Comparison of ENCODE assay signal across 1 cellular context in genomic region chr14:90140298-90140955, GRCh38.
TF ChIP-seq lines count a peak whose summit lies in the region.

No MANE protein-coding gene starts in this region.

TF ChIP-seq in HEK293, 187 proteins besides CTCF, POLR2A, EP300 and RAD21 (continued from another document and continues in another):
- TF ChIP-seq ZNF138 (tag by site-specific recombination; IDR thresholded peaks at IDR 0.05; ENCODE audit: borderline replicate concordance) (no peak), KLF7 (tag by site-specific recombination; IDR thresholded peaks at IDR 0.05; ENCODE audit: borderline replicate concordance) (no peak), ZNF596 (tag by site-specific recombination; IDR thresholded peaks at IDR 0.05) (peak; percentile 63), ZNF692 (tag by site-specific recombination; IDR thresholded peaks at IDR 0.05) (0 out of 2 replicates have a peak, but pooled peaks have one; percentile 49), KLF10 (tag by site-specific recombination; IDR thresholded peaks at IDR 0.05) (no peak), SP3 (tag by site-specific recombination; IDR thresholded peaks at IDR 0.05) (no peak), ZNF175 (tag by site-specific recombination; IDR thresholded peaks at IDR 0.05) (no peak), ZNF24 (tag by site-specific recombination; IDR thresholded peaks at IDR 0.05) (peak; percentile 20; the same call in 1 of the 2 replicates), GLIS1 (tag by site-specific recombination; IDR thresholded peaks at IDR 0.05) (no peak), ZBTB8A (tag by site-specific recombination; IDR thresholded peaks at IDR 0.05) (no peak), ZNF133 (tag by site-specific recombination; IDR thresholded peaks at IDR 0.05) (no peak), INSM2 (tag by site-specific recombination; IDR thresholded peaks at IDR 0.05) (0 out of 2 replicates have a peak, but pooled peaks have one; percentile 30), ZNF580 (tag by site-specific recombination; IDR thresholded peaks at IDR 0.05) (no peak), ZSCAN18 (tag by site-specific recombination; IDR thresholded peaks at IDR 0.05) (no peak), ZNF184 (tag by site-specific recombination; IDR thresholded peaks at IDR 0.05) (0 out of 2 replicates have a peak, but pooled peaks have one; percentile 39), ZNF2 (tag by site-specific recombination; IDR thresholded peaks at IDR 0.05) (peak; percentile 54; the same call in 1 of the 2 replicates), ZNF16 (tag by site-specific recombination; IDR thresholded peaks at IDR 0.05; ENCODE audit: low read depth) (no peak), SCRT1 (tag by site-specific recombination; IDR thresholded peaks at IDR 0.05; ENCODE audit: borderline replicate concordance) (no peak), SP7 (tag by site-specific recombination; IDR thresholded peaks at IDR 0.05) (peak; percentile 76), ZNF521 (tag by site-specific recombination; IDR thresholded peaks at IDR 0.05) (no peak), ZBTB49 (tag by site-specific recombination; IDR thresholded peaks at IDR 0.05; ENCODE audit: low read depth) (no peak), PBX3 (CRISPR knock-in tag; IDR thresholded peaks at IDR 0.05) (no peak), ZNF350 (tag by site-specific recombination; IDR thresholded peaks at IDR 0.05) (no peak), ZNF660 (tag by site-specific recombination; IDR thresholded peaks at IDR 0.05) (peak; percentile 60; the same call in 1 of the 2 replicates), ZNF354C (tag by site-specific recombination; IDR thresholded peaks at IDR 0.05; ENCODE audit: borderline replicate concordance, low read depth) (no peak), ZXDB (tag by site-specific recombination; IDR thresholded peaks at IDR 0.05) (no peak), ZNF843 (tag by site-specific recombination; IDR thresholded peaks at IDR 0.05) (0 out of 2 replicates have a peak, but pooled peaks have one; percentile 21), ZNF398 (tag by site-specific recombination; IDR thresholded peaks at IDR 0.05) (peak; percentile 39; the same call in 1 of the 2 replicates), ZBTB10 (tag by site-specific recombination; IDR thresholded peaks at IDR 0.05) (no peak), ZNF747 (tag by site-specific recombination; IDR thresholded peaks at IDR 0.05) (no peak), TCF7L2 (IDR thresholded peaks at IDR 0.05; ENCODE audit: borderline replicate concordance, low read depth, low read length) (no peak), ZNF518A (tag by site-specific recombination; conservative IDR thresholded peaks at IDR 0.05; ENCODE audit: low read depth) (peak; percentile 32; the same call in 1 of the 2 replicates), MZF1 (tag by site-specific recombination; IDR thresholded peaks at IDR 0.05; ENCODE audit: borderline replicate concordance) (peak; percentile 96), ZNF266 (tag by site-specific recombination; IDR thresholded peaks at IDR 0.05; ENCODE audit: low read depth) (peak; percentile 48; the same call in 1 of the 2 replicates), ZBTB7A (tag by site-specific recombination; IDR thresholded peaks at IDR 0.05; ENCODE audit: low read depth) (no peak), ZBTB1 (tag by site-specific recombination; IDR thresholded peaks at IDR 0.05) (no peak), ZNF701 (tag by site-specific recombination; IDR thresholded peaks at IDR 0.05) (no peak), MEIS1 (CRISPR knock-in tag; IDR thresholded peaks at IDR 0.05; ENCODE audit: borderline replicate concordance) (no peak), ZNF670 (tag by site-specific recombination; IDR thresholded peaks at IDR 0.05; ENCODE audit: low read depth) (no peak), SP2 (tag by site-specific recombination; IDR thresholded peaks at IDR 0.05) (no peak), ZSCAN5A (tag by site-specific recombination; IDR thresholded peaks at IDR 0.05) (no peak), ZNF23 (tag by site-specific recombination; IDR thresholded peaks at IDR 0.05; ENCODE audit: borderline replicate concordance) (no peak), ZNF571 (tag by site-specific recombination; IDR thresholded peaks at IDR 0.05) (no peak)
